In the genomic region with DNA sequence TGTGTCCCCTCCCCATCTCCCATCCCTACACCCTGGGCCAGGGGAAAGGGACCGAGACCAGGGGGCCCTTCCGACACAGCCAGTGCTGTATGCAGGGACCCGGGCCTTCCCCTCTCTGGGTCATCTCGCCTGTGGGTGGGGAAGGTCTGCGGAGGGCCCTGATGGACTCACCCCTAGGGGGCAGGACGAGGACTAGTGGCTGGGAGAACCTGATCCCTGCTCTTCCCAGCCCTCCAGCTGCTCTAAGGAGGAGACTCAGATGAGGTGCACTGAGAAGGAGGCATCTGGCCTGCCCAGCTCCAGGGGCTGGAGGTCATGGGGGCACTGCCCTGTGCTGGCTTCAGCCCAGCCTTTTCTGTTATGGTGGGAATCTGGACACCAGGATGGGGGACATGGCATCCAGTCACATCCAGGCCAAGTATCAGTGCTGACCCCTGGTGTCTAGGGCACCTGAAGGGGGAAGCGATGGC, we compare ENCODE assay signal across 9 cellular contexts. TPM values are rescaled to one million over a fixed set of nuclear protein-coding genes. Genes with fewer than 3 reads are reported as not detected.
DNase-seq lines count a peak whose midpoint lies in the region; ATAC-seq and TF ChIP-seq lines count a peak whose summit lies in the region.
"Had no signal": no experiment of that assay in that cellular context is flagged by ENCODE, and none has a peak within 500 bp of the region (broad histone marks: within the 10 kb centered on the region; RNA-seq: fewer than 3 reads in every experiment).

No MANE protein-coding gene starts in this region.

- in situ Hi-C loops in transverse colon (cut with MboI; ENCODE audit: low pct_ligation_motif_present in 1 of 4, low pct_unique_long_range_greater_than_20kb in 1 of 4, low sequenced_read_pairs in 3 of 4) = no loop called here

- no peaks in the 10 kb centered on the region for H3K36me3 ChIP-seq in transverse colon
- H3K36me3 ChIP-seq: BLaER1 had no signal

- ATAC-seq in GM18861 (IDR thresholded peaks at IDR 0.05; ENCODE audit: unreplicated experiment) = no peak

- WGBS in transverse colon (ENCODE audit: low coverage in 1 of 2), 2 donors = 56% methylated on average over 6 of the region's 7 CpGs; no CpG with 5 or more reads in 1 of the 2 donors

- H3K36me3 Mint-ChIP-seq in brain = no peaks in the 10 kb centered on the region

- H3K9me3 Mint-ChIP-seq in brain = peaks cover 0 to 2% (median 0%) of the 10 kb centered on the region in 5 experiments

- no peaks in the 10 kb centered on the region for H3K9me3 ChIP-seq in transverse colon
- H3K9me3 ChIP-seq: BLaER1 had no signal

- peaks cover 4% of the 10 kb centered on the region for H3K27me3 Mint-ChIP-seq in brain

- H3K27ac Mint-ChIP-seq in brain = peak overlapping the region in 1 of 5 experiments; percentile 57

- no peak for TF ChIP-seq EP300 in transverse colon (IDR thresholded peaks at IDR 0.05; ENCODE audit: low read depth)

- peaks cover 17% of the 10 kb centered on the region for H3K4me1 Mint-ChIP-seq in brain

- peak overlapping the region; percentile 56 to 89 (median 58) for H3K4me3 ChIP-seq in transverse colon
- H3K4me3 ChIP-seq: BLaER1 had no signal

- peak overlapping the region in 2 of 5 experiments; percentile 37 to 59 for H3K4me3 Mint-ChIP-seq in brain

- peak overlapping the region; percentile 80 to 99 (median 90) for H3K27ac ChIP-seq in transverse colon
- H3K27ac ChIP-seq: BLaER1 had no signal

- DNase-seq in DMS53 (lab: John Stamatoyannopoulos, UW) (peak; percentile 47), DMS53 treated with DMSO at 0.1 percent for 48 hours (lab: John Stamatoyannopoulos, UW; ENCODE audit: unreplicated experiment) (no peak), kidney tubule cell (ENCODE audit: low spot score) (peak; percentile 31), transverse colon (peak; percentile 38), NCI-H526 treated with DMSO at 0.1 percent for 48 hours (lab: John Stamatoyannopoulos, UW) (no peak), A172 (ENCODE audit: low spot score) (no peak)

- intact Hi-C loops in transverse colon (cut with DNase I; ENCODE audit: low total_unique reads) = loop anchor here (5.0 kb wide), 1 partner anchor 80 kb away; no protein-coding TSS in a partner anchor

- no peaks in the 10 kb centered on the region for H3K27me3 ChIP-seq in transverse colon

- TF ChIP-seq CTCF in brain (conservative IDR thresholded peaks at IDR 0.05) (peak; percentile 24 to 40), transverse colon (IDR thresholded peaks at IDR 0.05) (peak; percentile 38 to 56 (median 41))

- TF ChIP-seq POLR2A in transverse colon (IDR thresholded peaks at IDR 0.05) = no peak

- H3K4me1 ChIP-seq in transverse colon = peaks cover 3 to 25% (median 15%) of the 10 kb centered on the region in 4 donors

RNA-seq across cellular contexts. Expression of a gene that starts 0.7 kb away (rescaled TPM):
- 52.8 TPM for polyA plus RNA-seq in brain (ENCODE audit: insufficient read depth, low read depth, low replicate concordance)
- total RNA-seq in transverse colon = 100 to 1,000 TPM; 156 to 974 (median 332) TPM
- 9.4 and 9.8 TPM in 2 replicates for total RNA-seq in A172 (2014; rRNA removed; shearing (Covaris generic))

RNA-seq across cellular contexts. Expression of a gene that starts 31.3 kb away (rescaled TPM):
- polyA plus RNA-seq in brain (ENCODE audit: insufficient read depth, low read depth, low replicate concordance) = 1.9 TPM
- 100 to 1,000 TPM in 1 of 4 donors, 1 to 10 TPM in 2, under 1 TPM in 1; 0.75 to 130 (median 3.9) TPM for total RNA-seq in transverse colon
- total RNA-seq in A172 (2014; rRNA removed; shearing (Covaris generic)) = 23.7 and 32.6 TPM in 2 replicates

Comparison
In these comparisons a context has a peak if more than half of its experiments do, and no peak if none do; other contexts are left out.
1. DNase-seq: peak in DMS53 (single experiment), kidney tubule cell (single experiment) and transverse colon (single experiment); none in DMS53 treated with DMSO at 0.1 percent for 48 hours (single experiment), NCI-H526 treated with DMSO at 0.1 percent for 48 hours (single experiment) and A172 (single experiment).
2. RNA of a gene that starts 0.7 kb away (total RNA-seq): 156 to 974 TPM in transverse colon; 9.4 to 9.8 TPM in A172; every median in the first group is over 10 times any median in the second.